In genomic region chr3:31456373-31456772, GRCh38 we compare ENCODE assay signal across 1 cellular context.
TF ChIP-seq lines count a peak whose summit lies in the region.

No MANE protein-coding gene starts in this region.

TF ChIP-seq in K562, 482 proteins besides CTCF, POLR2A, EP300 and RAD21 (continued from another document):
- TF ChIP-seq RERE (CRISPR knock-in tag; IDR thresholded peaks at IDR 0.05; ENCODE audit: borderline replicate concordance) (no peak), DNMT1 (IDR thresholded peaks at IDR 0.05) (no peak), ZNF511 (CRISPR knock-in tag; IDR thresholded peaks at IDR 0.05) (no peak), ZEB2 (IDR thresholded peaks at IDR 0.05) (no peak), ZC3H4 (CRISPR knock-in tag; IDR thresholded peaks at IDR 0.05; ENCODE audit: borderline replicate concordance) (no peak), ZNF785 (CRISPR knock-in tag; IDR thresholded peaks at IDR 0.05) (no peak), THRA (IDR thresholded peaks at IDR 0.05) (no peak), WHSC1 (IDR thresholded peaks at IDR 0.05; ENCODE audit: low read length) (no peak), SPI1 (IDR thresholded peaks at IDR 0.05; ENCODE audit: borderline replicate concordance, low read depth, low read length) (peak; percentile 62; the same call in 1 of the 2 replicates), FOXM1 (IDR thresholded peaks at IDR 0.05; ENCODE audit: low read depth) (no peak), FOXM1 (CRISPR knock-in tag; IDR thresholded peaks at IDR 0.05; ENCODE audit: low read depth) (no peak), ZNF143 (CRISPR knock-in tag; IDR thresholded peaks at IDR 0.05) (no peak), ZNF764 (CRISPR knock-in tag; IDR thresholded peaks at IDR 0.05; ENCODE audit: low read depth) (no peak)
- TF ChIP-seq, protein P1, sequence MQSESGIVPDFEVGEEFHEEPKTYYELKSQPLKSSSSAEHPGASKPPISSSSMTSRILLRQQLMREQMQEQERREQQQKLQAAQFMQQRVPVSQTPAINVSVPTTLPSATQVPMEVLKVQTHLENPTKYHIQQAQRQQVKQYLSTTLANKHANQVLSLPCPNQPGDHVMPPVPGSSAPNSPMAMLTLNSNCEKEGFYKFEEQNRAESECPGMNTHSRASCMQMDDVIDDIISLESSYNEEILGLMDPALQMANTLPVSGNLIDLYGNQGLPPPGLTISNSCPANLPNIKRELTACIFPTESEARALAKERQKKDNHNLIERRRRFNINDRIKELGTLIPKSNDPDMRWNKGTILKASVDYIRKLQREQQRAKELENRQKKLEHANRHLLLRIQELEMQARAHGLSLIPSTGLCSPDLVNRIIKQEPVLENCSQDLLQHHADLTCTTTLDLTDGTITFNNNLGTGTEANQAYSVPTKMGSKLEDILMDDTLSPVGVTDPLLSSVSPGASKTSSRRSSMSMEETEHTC (IDR thresholded peaks at IDR 0.05): peak; percentile 39; the same call in 1 of the 2 replicates
- TF ChIP-seq, protein P2, sequence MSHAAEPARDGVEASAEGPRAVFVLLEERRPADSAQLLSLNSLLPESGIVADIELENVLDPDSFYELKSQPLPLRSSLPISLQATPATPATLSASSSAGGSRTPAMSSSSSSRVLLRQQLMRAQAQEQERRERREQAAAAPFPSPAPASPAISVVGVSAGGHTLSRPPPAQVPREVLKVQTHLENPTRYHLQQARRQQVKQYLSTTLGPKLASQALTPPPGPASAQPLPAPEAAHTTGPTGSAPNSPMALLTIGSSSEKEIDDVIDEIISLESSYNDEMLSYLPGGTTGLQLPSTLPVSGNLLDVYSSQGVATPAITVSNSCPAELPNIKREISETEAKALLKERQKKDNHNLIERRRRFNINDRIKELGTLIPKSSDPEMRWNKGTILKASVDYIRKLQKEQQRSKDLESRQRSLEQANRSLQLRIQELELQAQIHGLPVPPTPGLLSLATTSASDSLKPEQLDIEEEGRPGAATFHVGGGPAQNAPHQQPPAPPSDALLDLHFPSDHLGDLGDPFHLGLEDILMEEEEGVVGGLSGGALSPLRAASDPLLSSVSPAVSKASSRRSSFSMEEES (CRISPR knock-in tag; IDR thresholded peaks at IDR 0.05): peak; percentile 26; the same call in 1 of the 2 replicates
- TF ChIP-seq, protein P3, sequence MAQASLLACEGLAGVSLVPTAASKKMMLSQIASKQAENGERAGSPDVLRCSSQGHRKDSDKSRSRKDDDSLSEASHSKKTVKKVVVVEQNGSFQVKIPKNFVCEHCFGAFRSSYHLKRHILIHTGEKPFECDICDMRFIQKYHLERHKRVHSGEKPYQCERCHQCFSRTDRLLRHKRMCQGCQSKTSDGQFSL (CRISPR knock-in tag; IDR thresholded peaks at IDR 0.05): no peak
- TF ChIP-seq, protein P3 (tag; IDR thresholded peaks at IDR 0.05): no peak
